9 cellular contexts compared by ENCODE assay signal in the genomic region with DNA sequence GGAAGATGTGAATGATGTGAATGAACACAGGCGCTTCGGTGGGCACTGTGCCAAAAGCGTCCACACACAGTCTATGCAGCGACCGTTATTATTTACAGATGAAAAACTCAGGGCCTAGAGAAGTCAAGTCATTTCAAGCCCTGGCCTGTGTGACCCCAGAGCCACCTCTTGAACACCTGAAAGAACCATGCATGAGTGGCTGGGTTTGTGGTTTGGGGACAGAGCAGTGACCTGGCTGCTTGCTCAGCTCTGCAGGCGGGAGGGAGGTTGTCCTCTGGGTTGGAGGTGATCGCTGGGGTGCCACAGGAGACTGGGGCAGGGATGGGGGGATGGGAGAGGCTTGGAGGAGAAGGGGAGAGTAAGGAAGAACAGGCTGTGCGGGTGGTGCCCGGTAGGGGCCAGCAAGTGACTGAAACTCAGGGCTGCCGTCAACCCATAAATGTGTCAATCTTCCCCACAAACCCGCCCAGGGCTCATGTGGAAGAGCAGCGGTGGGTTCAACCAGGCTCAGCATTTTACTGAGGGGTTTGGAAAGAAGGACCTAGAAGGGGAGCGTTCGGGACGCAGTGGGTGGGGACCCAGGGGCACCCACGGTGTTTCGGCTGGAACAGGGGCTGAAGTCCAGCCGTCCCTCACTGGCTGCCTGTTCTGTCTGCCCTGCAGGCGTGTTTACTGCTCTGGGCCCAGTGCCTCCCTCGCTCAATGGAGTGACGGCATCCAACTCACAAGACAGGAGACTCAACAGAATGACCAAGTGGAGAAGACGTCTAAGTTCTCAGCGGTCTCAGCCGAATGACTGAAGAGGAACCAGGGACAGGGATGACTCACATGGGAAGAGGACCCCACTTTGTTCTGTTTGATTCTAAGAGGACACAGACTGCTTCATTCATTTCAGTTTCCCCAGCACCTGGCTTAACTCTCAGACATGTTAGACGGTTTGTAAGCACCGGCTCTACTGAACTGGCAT.
DNase-seq lines count a peak whose midpoint lies in the region; ATAC-seq and TF ChIP-seq lines count a peak whose summit lies in the region.
"Had no signal": no experiment of that assay in that cellular context is flagged by ENCODE, and none has a peak within 500 bp of the region (broad histone marks: within the 10 kb centered on the region; RNA-seq: fewer than 3 reads in every experiment).

No MANE protein-coding gene starts in this region.

- H3K36me3 Mint-ChIP-seq in activated naive CD8-positive, alpha-beta T cell = peaks cover 15% of the 10 kb centered on the region
- H3K36me3 Mint-ChIP-seq in activated naive CD8-positive, alpha-beta T cell treated with anti-CD3 and anti-CD28 coated beads for 36 hours = peaks cover 8% of the 10 kb centered on the region

- 70 to 71% methylated on average over 26 of the region's 26 CpGs for WGBS in aorta, 2 donors
- WGBS in mammary epithelial cell (ENCODE audit: low coverage, missing lambda C conversion rate) = 84% methylated on average over 15 of the region's 26 CpGs

- no peaks in the 10 kb centered on the region for H3K27me3 Mint-ChIP-seq in activated naive CD8-positive, alpha-beta T cell
- no peaks in the 10 kb centered on the region for H3K27me3 Mint-ChIP-seq in activated naive CD8-positive, alpha-beta T cell treated with anti-CD3 and anti-CD28 coated beads for 36 hours

- H3K27ac Mint-ChIP-seq in activated naive CD8-positive, alpha-beta T cell = peak overlapping the region; percentile 41
- no peak overlapping the region for H3K27ac Mint-ChIP-seq in activated naive CD8-positive, alpha-beta T cell treated with anti-CD3 and anti-CD28 coated beads for 36 hours

- no TSS peak for BruUV-seq in mammary epithelial cell (replicated peaks; lab: Mats Ljungman, UMichigan)

- no peak overlapping the region for H3K9ac ChIP-seq in mammary epithelial cell (ENCODE audit: insufficient read depth, low read length)

- H3K4me2 ChIP-seq in mammary epithelial cell (ENCODE audit: insufficient read depth, low read depth, low read length) = no peak overlapping the region

- intact Hi-C loops in aorta (cut with DNase I) (no loop called here), mammary epithelial cell (cut with micrococcal nuclease) (no loop called here)

- no peak overlapping the region for H3K4me3 Mint-ChIP-seq in activated naive CD8-positive, alpha-beta T cell
- no peak overlapping the region for H3K4me3 Mint-ChIP-seq in activated naive CD8-positive, alpha-beta T cell treated with anti-CD3 and anti-CD28 coated beads for 36 hours

- H3K4me1 ChIP-seq in RWPE2 (ENCODE audit: insufficient read depth, poor library complexity, severe bottlenecking) (no peaks in the 10 kb centered on the region), aorta (ENCODE audit: control insufficient read depth in 1 of 2, insufficient read depth in 2 of 2, low read length in 2 of 2) (no peaks in the 10 kb centered on the region), mammary epithelial cell (ENCODE audit: insufficient read depth, low read length) (no peaks in the 10 kb centered on the region)

- peaks cover 3% of the 10 kb centered on the region for H3K79me2 ChIP-seq in mammary epithelial cell (ENCODE audit: insufficient read depth, low read length)

- no peak overlapping the region for H3K27ac ChIP-seq in RWPE2 (ENCODE audit: poor library complexity, severe bottlenecking)
- H3K27ac ChIP-seq in aorta (ENCODE audit: low read depth in 1 of 2, low read length in 2 of 2) = no peak overlapping the region
- no peak overlapping the region for H3K27ac ChIP-seq in mammary epithelial cell (ENCODE audit: insufficient read depth, low read depth, low read length)

- peaks cover 24% of the 10 kb centered on the region for H3K4me1 Mint-ChIP-seq in activated naive CD8-positive, alpha-beta T cell (ENCODE audit: low read depth)
- peaks cover 13% of the 10 kb centered on the region for H3K4me1 Mint-ChIP-seq in activated naive CD8-positive, alpha-beta T cell treated with anti-CD3 and anti-CD28 coated beads for 36 hours

- no peaks in the 10 kb centered on the region for H3K27me3 ChIP-seq in RWPE2 (ENCODE audit: insufficient read depth, poor library complexity, severe bottlenecking)
- no peaks in the 10 kb centered on the region for H3K27me3 ChIP-seq in aorta (ENCODE audit: control insufficient read depth in 1 of 2, insufficient read depth in 2 of 2, low read length in 1 of 2)
- H3K27me3 ChIP-seq in mammary epithelial cell (ENCODE audit: insufficient read depth, low read length) = no peaks in the 10 kb centered on the region

- no peaks in the 10 kb centered on the region for H3K9me3 Mint-ChIP-seq in activated naive CD8-positive, alpha-beta T cell (ENCODE audit: low read depth)
- no peaks in the 10 kb centered on the region for H3K9me3 Mint-ChIP-seq in activated naive CD8-positive, alpha-beta T cell treated with anti-CD3 and anti-CD28 coated beads for 36 hours

- peak; percentile 89 for ATAC-seq in HG02759 (IDR thresholded peaks at IDR 0.05; ENCODE audit: unreplicated experiment)
- ATAC-seq in RWPE2 (ENCODE audit: low read depth) = no peak
- ATAC-seq in aorta (ENCODE audit: low FRiP score) = no peak
- no peak for ATAC-seq in left lobe of liver

- H3K4me3 ChIP-seq in RWPE2 (ENCODE audit: severe bottlenecking) = no peak overlapping the region
- no peak overlapping the region for H3K4me3 ChIP-seq in aorta (ENCODE audit: low read length in 2 of 2)
- no peak overlapping the region for H3K4me3 ChIP-seq in mammary epithelial cell (replicated peaks in 1 of 3; ENCODE audit: insufficient read depth in 1 of 3, low read depth in 2 of 3, low read length in 3 of 3)

- TF ChIP-seq CTCF in RWPE2 (IDR thresholded peaks at IDR 0.05; ENCODE audit: poor library complexity, severe bottlenecking) (no peak), mammary epithelial cell (conservative IDR thresholded peaks at IDR 0.05 in 1 of 2, IDR thresholded peaks at IDR 0.05 in 1 of 2; ENCODE audit: extremely low read depth in 1 of 2, insufficient read depth in 1 of 2, low read depth in 1 of 2, low read length in 2 of 2) (no peak)

- H3K9me3 ChIP-seq in RWPE2 (ENCODE audit: severe bottlenecking) = no peaks in the 10 kb centered on the region
- no peaks in the 10 kb centered on the region for H3K9me3 ChIP-seq in aorta (ENCODE audit: control insufficient read depth, low read length)
- no peaks in the 10 kb centered on the region for H3K9me3 ChIP-seq in mammary epithelial cell (replicated peaks; ENCODE audit: insufficient read depth, low read length)

- DNase-seq in activated naive CD8-positive, alpha-beta T cell treated with anti-CD3 and anti-CD28 coated beads for 36 hours = no peak
- DNase-seq in RWPE2 (ENCODE audit: low spot score) (peak; percentile 44), aorta (peak; percentile 40 to 54), mammary epithelial cell (no peak), left lobe of liver (ENCODE audit: low spot score) (no peak)
- no peak for DNase-seq in activated T-cell treated with anti-CD3 and anti-CD28 coated beads, Interleukin-2, amount 50 U/mL, for 1 hour
- DNase-seq: Kasumi-1 had no signal

- H4K20me1 ChIP-seq in mammary epithelial cell (ENCODE audit: insufficient read depth, low read length) = no peaks in the 10 kb centered on the region

- in situ Hi-C loops in mammary epithelial cell (cut with MboI; ENCODE audit: low sequenced_read_pairs in 2 of 2) = no loop called here

- dilution Hi-C loops in mammary epithelial cell (cut with HindIII; ENCODE audit: low sequenced_read_pairs) = no loop called here

- no peak overlapping the region for H2AFZ ChIP-seq in mammary epithelial cell (ENCODE audit: low read depth, low read length)

- H3K36me3 ChIP-seq in RWPE2 (ENCODE audit: low read depth) (peaks cover 91% of the 10 kb centered on the region), aorta (ENCODE audit: control insufficient read depth in 1 of 2, insufficient read depth in 2 of 2, low read length in 1 of 2) (peaks cover 0 to 8% of the 10 kb centered on the region in 2 donors), mammary epithelial cell (ENCODE audit: insufficient read depth, low read length) (peaks cover 2% of the 10 kb centered on the region)

- CTCF ChIA-PET in mammary epithelial cell (lab: Charles Lee; ENCODE audit: low non-redundant PET) = interaction anchor here (0.6 kb wide), 1 partner anchor 7 kb away, joined by 3 read pairs; no protein-coding TSS in a partner anchor

Comparison
In these comparisons a context has a peak if more than half of its experiments do, and no peak if none do; other contexts are left out.
1. DNase-seq: peak in RWPE2 (single experiment) and aorta (2 of 2); none in activated naive CD8-positive, alpha-beta T cell treated with anti-CD3 and anti-CD28 coated beads for 36 hours (single experiment), mammary epithelial cell (single experiment), left lobe of liver (single experiment) and activated T-cell treated with anti-CD3 and anti-CD28 coated beads, Interleukin-2, amount 50 U/mL, for 1 hour (single experiment).